Comparison of ENCODE assay signal across 9 cellular contexts in genomic region chr20:29497261-29497671, GRCh38.
A peak's percentile ranks its signal among the peaks of the same experiment; 100 is the strongest.
DNase-seq lines count a peak whose midpoint lies in the region; ATAC-seq and TF ChIP-seq lines count a peak whose summit lies in the region.
"Had no signal": no experiment of that assay in that cellular context is flagged by ENCODE, and none has a peak within 500 bp of the region (broad histone marks: within the 10 kb centered on the region; RNA-seq: fewer than 3 reads in every experiment).

No MANE protein-coding gene starts in this region.

- intact Hi-C loops in Panc1 (cut with micrococcal nuclease; ENCODE audit: unreplicated experiment) (no loop called here), aorta (cut with DNase I) (no loop called here)

- no peaks in the 10 kb centered on the region for H3K36me3 ChIP-seq in H7 (replicated peaks; ENCODE audit: control insufficient read depth, insufficient read depth, low read length)
- H3K36me3 ChIP-seq in Panc1 (ENCODE audit: control insufficient read depth, insufficient read depth, low read length) = no peaks in the 10 kb centered on the region
- H3K36me3 ChIP-seq in aorta (ENCODE audit: control insufficient read depth in 1 of 2, insufficient read depth in 2 of 2, low read length in 1 of 2) = no peaks in the 10 kb centered on the region
- H3K36me3 ChIP-seq in effector memory CD4-positive, alpha-beta T cell (ENCODE audit: control insufficient read depth, insufficient read depth, low read length) = no peaks in the 10 kb centered on the region

- in situ Hi-C loops in Panc1 (cut with HindIII; ENCODE audit: low pct_unique_long_range_greater_than_20kb, low sequenced_read_pairs) = no loop called here

- H3K27ac ChIP-seq in Panc1 (ENCODE audit: low read length) (peak overlapping the region; percentile 75), aorta (ENCODE audit: low read depth in 1 of 2, low read length in 2 of 2) (no peak overlapping the region)
- H3K27ac ChIP-seq in effector memory CD4-positive, alpha-beta T cell (ENCODE audit: insufficient read depth, low read length, poor library complexity, severe bottlenecking) = no peak overlapping the region

- no peaks in the 10 kb centered on the region for H3K9me3 ChIP-seq in Panc1 (ENCODE audit: control insufficient read depth, insufficient read depth, low read depth, low read length)
- H3K9me3 ChIP-seq in iPS-18c (ENCODE audit: control insufficient read depth, insufficient read depth, low read length) = peaks cover 9% of the 10 kb centered on the region
- H3K9me3 ChIP-seq in aorta (ENCODE audit: control insufficient read depth, low read length) = peaks cover 1% of the 10 kb centered on the region
- no peaks in the 10 kb centered on the region for H3K9me3 ChIP-seq in effector memory CD4-positive, alpha-beta T cell (ENCODE audit: control insufficient read depth, low read length)

- CTCF ChIA-PET in Panc1 (lab: Charles Lee) = interaction anchor here (0.6 to 0.7 kb wide), 2 partner anchors 11 to 36 kb away, joined by 3 read pairs; no protein-coding TSS in a partner anchor

- H3K4me1 ChIP-seq in Panc1 (ENCODE audit: control insufficient read depth, insufficient read depth, low read length) (no peaks in the 10 kb centered on the region), aorta (ENCODE audit: control insufficient read depth in 1 of 2, insufficient read depth in 2 of 2, low read length in 2 of 2) (no peaks in the 10 kb centered on the region)
- no peaks in the 10 kb centered on the region for H3K4me1 ChIP-seq in effector memory CD4-positive, alpha-beta T cell (ENCODE audit: control insufficient read depth, insufficient read depth, low read length, poor library complexity, severe bottlenecking)

- peak; percentile 0 for DNase-seq in AG10803 (ENCODE audit: low read depth)
- DNase-seq in H7 = peak; percentile 7
- DNase-seq in Panc1 (ENCODE audit: low read depth, low spot score) = peak; percentile 57
- DNase-seq in aorta = peak in 1 of 2 donors; percentile 41
- DNase-seq in effector memory CD4-positive, alpha-beta T cell = no peak
- no peak for DNase-seq in NOMO-1 (lab: John Stamatoyannopoulos, UW; ENCODE audit: unreplicated experiment in 2 of 2)

- BruUV-seq in Panc1 (replicated peaks; lab: Mats Ljungman, UMichigan) = no TSS peak

- POLR2A ChIA-PET in Panc1 (lab: Charles Lee) = no interaction called here

- WGBS in aorta, 2 donors = 39 to 43% methylated on average over 39 of the region's 39 CpGs

- H3K4me3 ChIP-seq in AG10803 (ENCODE audit: low read length) (no peak overlapping the region), H7 (ENCODE audit: insufficient read depth, low read depth, low read length) (no peak overlapping the region), Panc1 (ENCODE audit: low read depth in 2 of 2, low read length in 2 of 2) (peak overlapping the region; percentile 59 to 78), iPS-18c (ENCODE audit: insufficient read depth, low read depth, low read length) (0 out of 2 replicates have a peak overlapping the region, but pooled peaks have one; percentile 20), aorta (ENCODE audit: low read length in 2 of 2) (no peak overlapping the region)
- no peak overlapping the region for H3K4me3 ChIP-seq in effector memory CD4-positive, alpha-beta T cell (ENCODE audit: insufficient read depth, low read depth, low read length, poor library complexity, severe bottlenecking)

- no peak for TF ChIP-seq CTCF in AG10803 (conservative IDR thresholded peaks at IDR 0.05; ENCODE audit: low read length)
- TF ChIP-seq CTCF in Panc1 (IDR thresholded peaks at IDR 0.05) = no peak

- no peaks in the 10 kb centered on the region for H3K27me3 ChIP-seq in H7 (ENCODE audit: control insufficient read depth, insufficient read depth, low read length)
- no peaks in the 10 kb centered on the region for H3K27me3 ChIP-seq in Panc1 (ENCODE audit: control insufficient read depth, insufficient read depth, low read length)
- no peaks in the 10 kb centered on the region for H3K27me3 ChIP-seq in aorta (ENCODE audit: control insufficient read depth in 1 of 2, insufficient read depth in 2 of 2, low read length in 1 of 2)
- no peaks in the 10 kb centered on the region for H3K27me3 ChIP-seq in effector memory CD4-positive, alpha-beta T cell (replicated peaks; ENCODE audit: control insufficient read depth, insufficient read depth, low read length, poor library complexity, severe bottlenecking)

- ATAC-seq in Panc1 (peak; percentile 100), aorta (ENCODE audit: low FRiP score) (peak; percentile 68), HG03025 (IDR thresholded peaks at IDR 0.05; ENCODE audit: low FRiP score, unreplicated experiment) (no peak)
- ATAC-seq: stimulated activated effector memory CD8-positive, alpha-beta T cell treated with anti-CD3 and anti-CD28 coated beads, Interleukin-12 subunit alpha, Interleukin-12 subunit beta, amount 100 ng/mL, for 72 hours had no signal

Comparison
In these comparisons a context has a peak if more than half of its experiments do, and no peak if none do; other contexts are left out.
1. DNase-seq: peak in AG10803 (single experiment), H7 (single experiment) and Panc1 (single experiment); none in effector memory CD4-positive, alpha-beta T cell (0 of 3) and NOMO-1 (0 of 2).
2. H3K4me3 ChIP-seq: peak in Panc1 (2 of 2) and iPS-18c (single experiment); none in AG10803 (single experiment), H7 (single experiment), aorta (0 of 2) and effector memory CD4-positive, alpha-beta T cell (single experiment).